ENCODE assay signal across 20 cellular contexts in genomic region chr2:239349448-239350135, GRCh38. TPM values are rescaled to one million over a fixed set of nuclear protein-coding genes. Genes with fewer than 3 reads are reported as not detected.
DNase-seq lines count a peak whose midpoint lies in the region; ATAC-seq and TF ChIP-seq lines count a peak whose summit lies in the region.
"Had no signal": no experiment of that assay in that cellular context is flagged by ENCODE, and none has a peak within 500 bp of the region (broad histone marks: within the 10 kb centered on the region; RNA-seq: fewer than 3 reads in every experiment).

No MANE protein-coding gene starts in this region.

- H3K4me3 Mint-ChIP-seq in CD4-positive, alpha-beta memory T cell: no peak overlapping the region
- no peak overlapping the region for H3K4me3 Mint-ChIP-seq in CD8-positive, alpha-beta T cell
- H3K4me3 Mint-ChIP-seq: activated naive CD4-positive, alpha-beta T cell treated with anti-CD3 and anti-CD28 coated beads for 36 hours; central memory CD8-positive, alpha-beta T cell; naive B cell; T-cell had no signal

- peak overlapping the region; percentile 53 for H3K9ac ChIP-seq in BLaER1

- POLR2A ChIA-PET in CD4-positive, alpha-beta memory T cell (lab: Charles Lee; ENCODE audit: partially characterized antibody): interaction anchor here (1.1 kb wide), 1 partner anchor 20 kb away, joined by 3 read pairs; no protein-coding TSS in a partner anchor
- POLR2A ChIA-PET in CD8-positive, alpha-beta T cell (lab: Charles Lee): no interaction called here

- ATAC-seq in esophagus mucosa: peak; percentile 70
- no peak for ATAC-seq in CD8-positive, alpha-beta T cell
- ATAC-seq: T-cell had no signal

- peaks cover 28 to 33% of the 10 kb centered on the region in 2 donors for H3K36me3 Mint-ChIP-seq in CD4-positive, alpha-beta memory T cell
- peaks cover 35% of the 10 kb centered on the region for H3K36me3 Mint-ChIP-seq in CD8-positive, alpha-beta T cell

- intact Hi-C loops in prostate gland (cut with DNase I): loop anchor here (5.0 kb wide), 1 partner anchor 37 kb away; no protein-coding TSS in a partner anchor
- intact Hi-C loops in CD4-positive, alpha-beta memory T cell (cut with micrococcal nuclease): no loop called here
- intact Hi-C loops in CD8-positive, alpha-beta T cell (cut with DNase I, micrococcal nuclease): no loop called here

- H3K36me3 ChIP-seq in BLaER1 (peaks cover 71% of the 10 kb centered on the region), prostate gland (no peaks in the 10 kb centered on the region)
- H3K36me3 ChIP-seq in CD4-positive, alpha-beta memory T cell (ENCODE audit: insufficient read depth, low read length): no peaks in the 10 kb centered on the region
- H3K36me3 ChIP-seq in CD8-positive, alpha-beta T cell (ENCODE audit: insufficient read depth, low read length): peaks cover 7% of the 10 kb centered on the region
- H3K36me3 ChIP-seq: thoracic aorta had no signal

- TF ChIP-seq POLR2A in prostate gland (IDR thresholded peaks at IDR 0.05): no peak

- peak overlapping the region in 2 of 7 donors; percentile 15 to 62 for H3K27ac Mint-ChIP-seq in CD4-positive, alpha-beta memory T cell
- no peak overlapping the region for H3K27ac Mint-ChIP-seq in CD8-positive, alpha-beta T cell
- H3K27ac Mint-ChIP-seq: activated naive CD4-positive, alpha-beta T cell treated with anti-CD3 and anti-CD28 coated beads for 36 hours; T-cell had no signal

- peaks cover 0 to 2% (median under 1%) of the 10 kb centered on the region in 8 donors for H3K9me3 Mint-ChIP-seq in CD4-positive, alpha-beta memory T cell
- peaks cover 2% of the 10 kb centered on the region for H3K9me3 Mint-ChIP-seq in CD8-positive, alpha-beta T cell
- H3K9me3 Mint-ChIP-seq: central memory CD8-positive, alpha-beta T cell had no signal

- TF ChIP-seq CTCF in VCaP (conservative IDR thresholded peaks at IDR 0.05) (no peak), prostate gland (IDR thresholded peaks at IDR 0.05) (no peak)
- no peak for TF ChIP-seq CTCF in CD8-positive, alpha-beta T cell (IDR thresholded peaks at IDR 0.05)

- H3K27me3 ChIP-seq in BLaER1 (no peaks in the 10 kb centered on the region), prostate gland (replicated peaks; ENCODE audit: insufficient read depth) (no peaks in the 10 kb centered on the region)
- no peaks in the 10 kb centered on the region for H3K27me3 ChIP-seq in CD4-positive, alpha-beta memory T cell (ENCODE audit: insufficient read depth, low read length)
- no peaks in the 10 kb centered on the region for H3K27me3 ChIP-seq in CD8-positive, alpha-beta T cell (ENCODE audit: insufficient read depth, low read length)

- H3K27ac ChIP-seq in BLaER1 (peak overlapping the region; percentile 68), VCaP (peak overlapping the region; percentile 64), prostate gland (peak overlapping the region; percentile 90 to 94)
- no peak overlapping the region for H3K27ac ChIP-seq in CD4-positive, alpha-beta memory T cell (ENCODE audit: low read depth, low read length)
- H3K27ac ChIP-seq in CD8-positive, alpha-beta T cell (ENCODE audit: low read depth, low read length): no peak overlapping the region
- H3K27ac ChIP-seq: psoas muscle, thoracic aorta had no signal

- peaks cover 0 to 14% (median 0%) of the 10 kb centered on the region in 4 donors for H3K4me1 Mint-ChIP-seq in CD4-positive, alpha-beta memory T cell
- H3K4me1 Mint-ChIP-seq in CD8-positive, alpha-beta T cell (ENCODE audit: low read depth): peaks cover 3% of the 10 kb centered on the region
- H3K4me1 Mint-ChIP-seq: central memory CD8-positive, alpha-beta T cell had no signal

- H3K27me3 Mint-ChIP-seq in CD4-positive, alpha-beta memory T cell: no peaks in the 10 kb centered on the region
- H3K27me3 Mint-ChIP-seq in CD8-positive, alpha-beta T cell (ENCODE audit: low read depth): no peaks in the 10 kb centered on the region
- H3K27me3 Mint-ChIP-seq: central memory CD8-positive, alpha-beta T cell; naive B cell; T-cell had no signal

- peaks cover 63% of the 10 kb centered on the region for H4K20me1 ChIP-seq in BLaER1

- peaks cover 10% of the 10 kb centered on the region for H3K9me3 ChIP-seq in BLaER1
- H3K9me3 ChIP-seq in prostate gland: no peaks in the 10 kb centered on the region
- no peaks in the 10 kb centered on the region for H3K9me3 ChIP-seq in CD4-positive, alpha-beta memory T cell (ENCODE audit: control insufficient read depth in 1 of 2, low read length in 2 of 2)
- H3K9me3 ChIP-seq in CD8-positive, alpha-beta T cell (ENCODE audit: low read length): no peaks in the 10 kb centered on the region
- H3K9me3 ChIP-seq: Caco-2, psoas muscle, thoracic aorta had no signal

- H3K4me3 ChIP-seq in BLaER1: no peak overlapping the region
- H3K4me3 ChIP-seq in prostate gland: no peak overlapping the region
- no peak overlapping the region for H3K4me3 ChIP-seq in CD4-positive, alpha-beta memory T cell (ENCODE audit: low read length in 2 of 2)
- H3K4me3 ChIP-seq in CD8-positive, alpha-beta T cell (ENCODE audit: low read depth, low read length): no peak overlapping the region
- H3K4me3 ChIP-seq: psoas muscle, thoracic aorta had no signal

- H3K4me2 ChIP-seq in BLaER1: peak overlapping the region; percentile 75

- WGBS in prostate gland: 53% methylated on average over 25 of the region's 25 CpGs

- H3K4me1 ChIP-seq in BLaER1: peaks cover 36% of the 10 kb centered on the region
- H3K4me1 ChIP-seq in prostate gland (replicated peaks): peaks cover 27% of the 10 kb centered on the region
- peaks cover 7% of the 10 kb centered on the region for H3K4me1 ChIP-seq in CD4-positive, alpha-beta memory T cell (ENCODE audit: insufficient read depth, low read length)
- H3K4me1 ChIP-seq in CD8-positive, alpha-beta T cell (ENCODE audit: insufficient read depth, low read length): peaks cover 5% of the 10 kb centered on the region
- H3K4me1 ChIP-seq: Caco-2 had no signal

- peak; percentile 56 for DNase-seq in prostate gland (ENCODE audit: low spot score)
- no peak for DNase-seq in CD4-positive, alpha-beta memory T cell
- no peak for DNase-seq in CD8-positive, alpha-beta T cell
- DNase-seq in kidney glomerular epithelial cell (lab: John Stamatoyannopoulos, UW): no peak
- DNase-seq in GDM1 (lab: John Stamatoyannopoulos, UW): no peak
- DNase-seq: activated CD4-positive, CD25-positive, alpha-beta regulatory T cell treated with anti-CD3 and anti-CD28 coated beads, Interleukin-2, amount 50 U/mL, for 72 hours; activated CD8-positive, alpha-beta memory T cell treated with anti-CD3 and anti-CD28 coated beads, Interleukin-2, amount 50 U/mL, for 4 hours; activated naive CD4-positive, alpha-beta T cell treated with anti-CD3 and anti-CD28 coated beads for 36 hours; Caco-2; Kasumi-1; naive B cell; NCI-H1694; NCI-H774; T-cell had no signal

- CTCF ChIA-PET in CD4-positive, alpha-beta memory T cell (lab: Charles Lee; ENCODE audit: partially characterized antibody): no interaction called here
- CTCF ChIA-PET in CD8-positive, alpha-beta T cell (lab: Charles Lee): interaction anchor here (0.6 to 1.0 kb wide), 2 partner anchors 28 to 1262 kb away, joined by 3 to 5 read pairs; no protein-coding TSS in a partner anchor

RNA-seq across cellular contexts. Expression of gene HDAC4, which starts 51.2 kb away (rescaled TPM):
- 33.9 TPM for total RNA-seq in esophagus mucosa
- 10 to 100 TPM; 41.8 to 44.2 TPM for total RNA-seq in prostate gland
- total RNA-seq in CD4-positive, alpha-beta memory T cell: 10 to 100 TPM; 50.2 to 59.7 TPM
- polyA plus RNA-seq in CD4-positive, alpha-beta memory T cell: 10 to 100 TPM in 1 of 2 donors, 1 to 10 TPM in 1; 1.4 to 10.6 TPM
- 10 to 100 TPM; 28.3 to 35.7 TPM for total RNA-seq in CD8-positive, alpha-beta T cell

Comparison
In these comparisons a context has a peak if more than half of its experiments do, and no peak if none do; other contexts are left out.
1. H3K27ac ChIP-seq: peak in BLaER1 (single experiment), VCaP (single experiment) and prostate gland (2 of 2); none in CD4-positive, alpha-beta memory T cell (single experiment) and CD8-positive, alpha-beta T cell (single experiment).